13 cellular contexts compared by ENCODE assay signal in genomic region chr5:180673371-180674252, GRCh38. TPM values are rescaled to one million over a fixed set of nuclear protein-coding genes. Genes with fewer than 3 reads are reported as not detected.
DNase-seq lines count a peak whose midpoint lies in the region; ATAC-seq and TF ChIP-seq lines count a peak whose summit lies in the region.
"Had no signal": no experiment of that assay in that cellular context is flagged by ENCODE, and none has a peak within 500 bp of the region (broad histone marks: within the 10 kb centered on the region; RNA-seq: fewer than 3 reads in every experiment).

No MANE protein-coding gene starts in this region.

- peaks cover 8% of the 10 kb centered on the region for H3K27me3 Mint-ChIP-seq in CD8-positive, alpha-beta T cell (ENCODE audit: low read depth)
- H3K27me3 Mint-ChIP-seq in neural progenitor cell (ENCODE audit: insufficient read depth, low read depth), result peaks cover 23% of the 10 kb centered on the region

- H2AFZ ChIP-seq in neural progenitor cell (replicated peaks), result peak overlapping the region; percentile 56

- peaks cover 18% of the 10 kb centered on the region for H3K4me1 Mint-ChIP-seq in CD8-positive, alpha-beta T cell (ENCODE audit: low read depth)
- H3K4me1 Mint-ChIP-seq in neural progenitor cell, result peaks cover 10% of the 10 kb centered on the region

- no peaks in the 10 kb centered on the region for H3F3A ChIP-seq in neural progenitor cell (ENCODE audit: low read depth)

- no peaks in the 10 kb centered on the region for H3K36me3 ChIP-seq in CD8-positive, alpha-beta T cell (ENCODE audit: insufficient read depth, low read length)
- H3K36me3 ChIP-seq in HUES6 (ENCODE audit: control insufficient read depth, insufficient read depth, low read length), result no peaks in the 10 kb centered on the region
- H3K36me3 ChIP-seq in neural progenitor cell, result no peaks in the 10 kb centered on the region
- no peaks in the 10 kb centered on the region for H3K36me3 ChIP-seq in thyroid gland
- H3K36me3 ChIP-seq: upper lobe of left lung had no signal

- H3K36me3 Mint-ChIP-seq in CD8-positive, alpha-beta T cell, result no peaks in the 10 kb centered on the region
- peaks cover 1% of the 10 kb centered on the region for H3K36me3 Mint-ChIP-seq in neural progenitor cell
- H3K36me3 Mint-ChIP-seq: CD14-positive monocyte had no signal

- peak overlapping the region; percentile 67 for H3K4me3 Mint-ChIP-seq in CD8-positive, alpha-beta T cell
- H3K4me3 Mint-ChIP-seq in neural progenitor cell, result peak overlapping the region; percentile 80

- no peaks in the 10 kb centered on the region for H3K9me3 ChIP-seq in CD8-positive, alpha-beta T cell (ENCODE audit: low read length)
- H3K9me3 ChIP-seq in HUES6 (ENCODE audit: control insufficient read depth, insufficient read depth, low read depth, low read length) (no peaks in the 10 kb centered on the region), neural progenitor cell (ENCODE audit: low read depth) (no peaks in the 10 kb centered on the region), thyroid gland (no peaks in the 10 kb centered on the region)
- H3K9me3 ChIP-seq: upper lobe of left lung had no signal

- H3K9ac ChIP-seq in HUES6 (ENCODE audit: low read length) (peak overlapping the region; percentile 42), neural progenitor cell (no peak overlapping the region)

- intact Hi-C loops in CD8-positive, alpha-beta T cell (cut with DNase I, micrococcal nuclease), result loop anchor here (5.0 kb wide), 2 partner anchors 44 to 201 kb away; no protein-coding TSS in a partner anchor
- intact Hi-C loops in thyroid gland (cut with DNase I), result no loop called here

- H3K27ac ChIP-seq in CD8-positive, alpha-beta T cell (ENCODE audit: low read depth, low read length), result no peak overlapping the region
- H3K27ac ChIP-seq in HUES6 (ENCODE audit: low read depth, low read length) (no peak overlapping the region), neural progenitor cell (no peak overlapping the region), thyroid gland (no peak overlapping the region)
- H3K27ac ChIP-seq: upper lobe of left lung had no signal

- H3K27ac Mint-ChIP-seq in CD8-positive, alpha-beta T cell, result no peak overlapping the region
- no peak overlapping the region for H3K27ac Mint-ChIP-seq in neural progenitor cell
- H3K27ac Mint-ChIP-seq: CD14-positive monocyte had no signal

- no peak for DNase-seq in CD8-positive, alpha-beta T cell
- DNase-seq in fibroblast of villous mesenchyme (ENCODE audit: low read depth), result no peak
- peak; percentile 69 for DNase-seq in neural progenitor cell (ENCODE audit: low spot score)
- DNase-seq in thyroid gland, result no peak
- DNase-seq in NCI-H1694 treated with DMSO at 0.1 percent for 48 hours (lab: John Stamatoyannopoulos, UW), result no peak
- DNase-seq: foreskin fibroblast, NCI-H345, right cardiac atrium had no signal

- peaks cover 3% of the 10 kb centered on the region for H3K27me3 ChIP-seq in CD8-positive, alpha-beta T cell (ENCODE audit: insufficient read depth, low read length)
- H3K27me3 ChIP-seq in HUES6 (ENCODE audit: control insufficient read depth, insufficient read depth, low read length) (peaks cover 52% of the 10 kb centered on the region), neural progenitor cell (peaks cover 54% of the 10 kb centered on the region), thyroid gland (peaks cover 10% of the 10 kb centered on the region)

- 16 to 24% methylated on average over 17 to 19 of the region's 77 CpGs for WGBS in thyroid gland, 2 donors

- peaks cover 2% of the 10 kb centered on the region for H4K20me1 ChIP-seq in neural progenitor cell (ENCODE audit: low read depth)

- H3K4me2 ChIP-seq in neural progenitor cell, result peak overlapping the region; percentile 99

- no peak for TF ChIP-seq POLR2A in thyroid gland (IDR thresholded peaks at IDR 0.05)
- TF ChIP-seq POLR2A in GM18505 (IDR thresholded peaks at IDR 0.05; ENCODE audit: borderline replicate concordance, extremely low read depth, insufficient read depth, insufficient read length), result no peak

- H3K4me3 ChIP-seq in CD8-positive, alpha-beta T cell (ENCODE audit: low read depth, low read length), result peak overlapping the region; percentile 50
- H3K4me3 ChIP-seq in HUES6 (ENCODE audit: low read depth, low read length), result peak overlapping the region; percentile 53
- H3K4me3 ChIP-seq in fibroblast of villous mesenchyme (ENCODE audit: low read depth, low read length), result no peak overlapping the region
- peak overlapping the region; percentile 77 for H3K4me3 ChIP-seq in neural progenitor cell
- no peak overlapping the region for H3K4me3 ChIP-seq in thyroid gland (replicated peaks in 1 of 3)

- CTCF ChIA-PET in CD8-positive, alpha-beta T cell (lab: Charles Lee), result interaction anchor here (0.8 to 5.2 kb wide), 3 partner anchors 11 to 149 kb away, joined by 3 to 37 read pairs (median 18); no protein-coding TSS in a partner anchor

- H3K4me1 ChIP-seq in CD8-positive, alpha-beta T cell (ENCODE audit: insufficient read depth, low read length), result peaks cover 6% of the 10 kb centered on the region
- H3K4me1 ChIP-seq in HUES6 (ENCODE audit: control insufficient read depth, insufficient read depth, low read length) (peaks cover 4% of the 10 kb centered on the region; the same call in 1 of the 2 replicates), neural progenitor cell (no peaks in the 10 kb centered on the region), thyroid gland (peaks cover 14 to 17% of the 10 kb centered on the region in 2 donors)

- H3K79me2 ChIP-seq in neural progenitor cell (ENCODE audit: low read depth), result no peaks in the 10 kb centered on the region

- POLR2A ChIA-PET in CD8-positive, alpha-beta T cell (lab: Charles Lee), result no interaction called here

- no peak for TF ChIP-seq CTCF in CD8-positive, alpha-beta T cell (IDR thresholded peaks at IDR 0.05)
- peak; percentile 13 for TF ChIP-seq CTCF in fibroblast of villous mesenchyme (IDR thresholded peaks at IDR 0.05; ENCODE audit: insufficient read depth, low read depth, low read length)
- TF ChIP-seq CTCF in neural progenitor cell (IDR thresholded peaks at IDR 0.05), result peak; percentile 56
- no peak for TF ChIP-seq CTCF in thyroid gland (IDR thresholded peaks at IDR 0.05)

- peak; percentile 33 for ATAC-seq in CD8-positive, alpha-beta T cell
- ATAC-seq in HG03457 (IDR thresholded peaks at IDR 0.05; ENCODE audit: unreplicated experiment), result no peak
- no peak for ATAC-seq in GM18505 (IDR thresholded peaks at IDR 0.05; ENCODE audit: unreplicated experiment)
- ATAC-seq: right cardiac atrium had no signal

- no peaks in the 10 kb centered on the region for H3K9me3 Mint-ChIP-seq in CD8-positive, alpha-beta T cell
- no peaks in the 10 kb centered on the region for H3K9me3 Mint-ChIP-seq in neural progenitor cell

RNA-seq across cellular contexts. Expression of gene FLT4, which starts 24.2 kb away (rescaled TPM):
- total RNA-seq in CD8-positive, alpha-beta T cell, result 10 to 100 TPM; 11.1 to 13.3 TPM
- under 0.01 and 0.43 TPM in 2 replicates for total RNA-seq in fibroblast of villous mesenchyme
- total RNA-seq in neural progenitor cell (ENCODE audit: low replicate concordance), result 2.3 and 13.9 TPM in 2 replicates
- 10 to 100 TPM; 52.8 to 90.9 (median 66.8) TPM for total RNA-seq in thyroid gland

Comparison
In these comparisons a context has a peak if more than half of its experiments do, and no peak if none do; other contexts are left out.
1. H3K4me3 ChIP-seq: peak in CD8-positive, alpha-beta T cell (single experiment), HUES6 (single experiment) and neural progenitor cell (single experiment); none in fibroblast of villous mesenchyme (single experiment) and thyroid gland (0 of 3).
2. CTCF ChIP-seq: peak in fibroblast of villous mesenchyme (single experiment) and neural progenitor cell (single experiment); none in CD8-positive, alpha-beta T cell (single experiment) and thyroid gland (0 of 6).